In genomic region chr11:46009647-46010046, GRCh38 we compare ENCODE assay signal across 19 cellular contexts.
"Had no signal": no experiment of that assay in that cellular context is flagged by ENCODE, and none has a peak within 500 bp of the region (broad histone marks: within the 10 kb centered on the region; RNA-seq: fewer than 3 reads in every experiment).

No MANE protein-coding gene starts in this region.

- H3K4me3 ChIP-seq: lung, mucosa of descending colon, sigmoid colon, suprapubic skin, upper lobe of right lung had no signal

- H3K4me1 ChIP-seq: suprapubic skin had no signal

- DNase-seq: activated B cell treated with CpG ODN at 0.5 μM for 24 hours; activated CD4-positive, alpha-beta T cell treated with anti-CD3 and anti-CD28 coated beads, Interleukin-2, amount 10 ng/mL, durations not matched to agents 24 days and 14 days; activated naive CD4-positive, alpha-beta T cell treated with anti-CD3 and anti-CD28 coated beads for 36 hours; cerebellar nuclear complex; foreskin melanocyte; head of caudate nucleus; left colon; mucosa of descending colon; natural killer cell; occipital lobe; sigmoid colon; stimulated activated CD4-positive, alpha-beta T cell treated with anti-CD3 and anti-CD28 coated beads, Interleukin-12 subunit alpha, Interleukin-12 subunit beta, amount 100 ng/mL, for 4 hours; stimulated activated naive CD8-positive, alpha-beta T cell treated with anti-CD3 and anti-CD28 coated beads, Interleukin-15, Interleukin-2, amounts not matched to agents 100 U/mL and 50 U/mL, for 24 hours; T-helper 17 cell; upper lobe of right lung had no signal

- FAIRE-seq: TTC549 had no signal

- ATAC-seq: esophagus mucosa; left colon; mucosa of descending colon; natural killer cell; stimulated activated naive CD8-positive, alpha-beta T cell treated with anti-CD3 and anti-CD28 coated beads, Interleukin-15, Interleukin-2, amounts not matched to agents 100 U/mL and 50 U/mL, for 24 hours; T-helper 17 cell; upper lobe of right lung had no signal

- H3K36me3 ChIP-seq: sigmoid colon, suprapubic skin, upper lobe of right lung had no signal

- H3K9me3 ChIP-seq: mucosa of descending colon, sigmoid colon, suprapubic skin, upper lobe of right lung had no signal

- H3K27ac ChIP-seq: sigmoid colon, suprapubic skin, upper lobe of right lung had no signal

- H3K27me3 ChIP-seq: sigmoid colon, suprapubic skin, upper lobe of right lung had no signal
